ENCODE assay signal across 6 cellular contexts in the genomic region with DNA sequence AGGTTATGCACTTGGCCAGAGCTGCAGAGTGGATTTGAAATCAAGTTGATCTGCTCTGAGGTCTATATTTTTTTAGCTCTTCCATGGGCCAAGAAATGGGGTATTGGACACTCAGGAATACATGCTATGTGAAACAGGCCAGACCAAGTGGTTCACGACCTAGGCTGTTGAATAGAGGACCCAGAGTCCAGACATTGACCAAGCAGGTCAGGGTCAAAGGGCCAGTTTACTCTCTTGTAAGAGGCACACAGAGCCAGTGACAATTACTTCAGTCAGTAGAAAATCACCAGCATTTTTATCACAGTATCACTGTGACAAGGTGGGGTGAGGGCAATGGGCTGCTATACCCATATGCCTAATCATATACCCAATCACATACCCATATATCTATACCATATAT.
"Had no signal": no experiment of that assay in that cellular context is flagged by ENCODE, and none has a peak within 500 bp of the region (broad histone marks: within the 10 kb centered on the region; RNA-seq: fewer than 3 reads in every experiment).

No MANE protein-coding gene starts in this region.

- H3K27ac ChIP-seq: HL-60 had no signal

- ATAC-seq: K562 had no signal

- DNase-seq: IMR-90, KBM-7, KG1 had no signal

- H3K4me3 ChIP-seq: K562 had no signal

- FAIRE-seq: HTR-8/SVneo, K562 had no signal
